14 cellular contexts compared by ENCODE assay signal in genomic region chr12:47834199-47835016, GRCh38. TPM values are rescaled to one million over a fixed set of nuclear protein-coding genes. Genes with fewer than 3 reads are reported as not detected.
DNase-seq lines count a peak whose midpoint lies in the region; ATAC-seq lines count a peak whose summit lies in the region.
"Had no signal": no experiment of that assay in that cellular context is flagged by ENCODE, and none has a peak within 500 bp of the region (broad histone marks: within the 10 kb centered on the region; RNA-seq: fewer than 3 reads in every experiment).

No MANE protein-coding gene starts in this region.

- no peaks in the 10 kb centered on the region for H3K9me3 ChIP-seq in trophoblast cell (ENCODE audit: insufficient read depth, low read depth, low read length)
- H3K9me3 ChIP-seq: pancreas, vagina had no signal

- H2AK5ac ChIP-seq in trophoblast cell (ENCODE audit: low read length): peak overlapping the region; percentile 80

- no peak overlapping the region for H3K4me2 ChIP-seq in trophoblast cell (ENCODE audit: low read length)

- H3K9me3 Mint-ChIP-seq in activated CD4-positive, alpha-beta T cell treated with anti-CD3 and anti-CD28 coated beads, Interleukin-2, amount 10 ng/mL, durations not matched to agents 24 days and 14 days: peaks cover 4% of the 10 kb centered on the region
- no peaks in the 10 kb centered on the region for H3K9me3 Mint-ChIP-seq in activated naive CD8-positive, alpha-beta T cell treated with anti-CD3 and anti-CD28 coated beads, Interleukin-2, amount 50 U/mL, for 24 hours

- no peaks in the 10 kb centered on the region for H3K27me3 ChIP-seq in trophoblast cell (ENCODE audit: insufficient read depth, low read length)
- H3K27me3 ChIP-seq: pancreas, vagina had no signal

- peak overlapping the region; percentile 99 for H3K27ac Mint-ChIP-seq in activated CD4-positive, alpha-beta T cell treated with anti-CD3 and anti-CD28 coated beads, Interleukin-2, amount 10 ng/mL, durations not matched to agents 24 days and 14 days
- H3K27ac Mint-ChIP-seq in activated naive CD8-positive, alpha-beta T cell treated with anti-CD3 and anti-CD28 coated beads, Interleukin-2, amount 50 U/mL, for 24 hours: peak overlapping the region; percentile 97

- peak overlapping the region; percentile 54 for H2BK120ac ChIP-seq in trophoblast cell (ENCODE audit: insufficient read depth, low read length, poor library complexity)

- no peak overlapping the region for H3K27ac ChIP-seq in trophoblast cell (ENCODE audit: low read depth, low read length)
- H3K27ac ChIP-seq: pancreas, vagina had no signal

- no peaks in the 10 kb centered on the region for H3K27me3 Mint-ChIP-seq in activated CD4-positive, alpha-beta T cell treated with anti-CD3 and anti-CD28 coated beads, Interleukin-2, amount 10 ng/mL, durations not matched to agents 24 days and 14 days
- H3K27me3 Mint-ChIP-seq in activated naive CD8-positive, alpha-beta T cell treated with anti-CD3 and anti-CD28 coated beads, Interleukin-2, amount 50 U/mL, for 24 hours: no peaks in the 10 kb centered on the region

- ATAC-seq in activated naive CD8-positive, alpha-beta T cell treated with anti-CD3 and anti-CD28 coated beads, Interleukin-2, amount 50 U/mL, for 24 hours: peak; percentile 41
- ATAC-seq in left lobe of liver: no peak
- ATAC-seq: GM12878, pancreas had no signal

- peaks cover 23% of the 10 kb centered on the region in 2 experiments for H3K4me1 ChIP-seq in trophoblast cell (ENCODE audit: control insufficient read depth in 1 of 2, insufficient read depth in 2 of 2, low read length in 2 of 2)

- H3K4me3 Mint-ChIP-seq in activated CD4-positive, alpha-beta T cell treated with anti-CD3 and anti-CD28 coated beads, Interleukin-2, amount 10 ng/mL, durations not matched to agents 24 days and 14 days: peak overlapping the region; percentile 79
- H3K4me3 Mint-ChIP-seq in activated naive CD8-positive, alpha-beta T cell treated with anti-CD3 and anti-CD28 coated beads, Interleukin-2, amount 50 U/mL, for 24 hours: peak overlapping the region; percentile 76

- H3K23ac ChIP-seq in trophoblast cell (ENCODE audit: low read length): no peak overlapping the region

- peaks cover 3% of the 10 kb centered on the region for H3K79me2 ChIP-seq in trophoblast cell (ENCODE audit: control insufficient read depth, insufficient read depth, low read length, poor library complexity)

- H3K36me3 Mint-ChIP-seq in activated CD4-positive, alpha-beta T cell treated with anti-CD3 and anti-CD28 coated beads, Interleukin-2, amount 10 ng/mL, durations not matched to agents 24 days and 14 days (ENCODE audit: low read depth): peaks cover 6% of the 10 kb centered on the region
- H3K36me3 Mint-ChIP-seq in activated naive CD8-positive, alpha-beta T cell treated with anti-CD3 and anti-CD28 coated beads, Interleukin-2, amount 50 U/mL, for 24 hours (ENCODE audit: low read depth): peaks cover 2% of the 10 kb centered on the region

- WGBS in trophoblast cell (ENCODE audit: extremely low coverage, insufficient coverage, insufficient read length): no CpG with 5 or more reads among the region's 9 CpGs

- DNase-seq in activated CD4-positive, alpha-beta T cell treated with anti-CD3 and anti-CD28 coated beads, Interleukin-2, amount 10 ng/mL, durations not matched to agents 24 days and 14 days: peak; percentile 67
- no peak for DNase-seq in activated CD4-positive, alpha-beta T cell treated with anti-CD3 and anti-CD28 coated beads for 1 hour
- DNase-seq in OCI-M1 (lab: John Stamatoyannopoulos, UW) (peak; percentile 92), trophoblast cell (no peak), left lobe of liver (ENCODE audit: low spot score) (no peak), amygdala (lab: John Stamatoyannopoulos, UW) (no peak), epidermal melanocyte (ENCODE audit: insufficient read length, low spot score) (no peak)
- DNase-seq in activated naive CD8-positive, alpha-beta T cell treated with anti-CD3 and anti-CD28 coated beads, Interleukin-2, amount 50 U/mL, for 24 hours: no peak
- DNase-seq: DMS53, hippocampal formation, NCI-H2171 treated with DMSO at 0.1 percent for 48 hours, pancreas had no signal

- H3K14ac ChIP-seq in trophoblast cell (ENCODE audit: low read length): peak overlapping the region; percentile 34

- H3K9ac ChIP-seq in trophoblast cell (ENCODE audit: low read length): no peak overlapping the region

- no peaks in the 10 kb centered on the region for H3K36me3 ChIP-seq in trophoblast cell (ENCODE audit: control insufficient read depth in 1 of 2, insufficient read depth in 2 of 2, low read length in 2 of 2)
- H3K36me3 ChIP-seq: pancreas, vagina had no signal

- no peak overlapping the region for H4K12ac ChIP-seq in trophoblast cell (ENCODE audit: low read depth, low read length)

- peak overlapping the region; percentile 15 for H2BK5ac ChIP-seq in trophoblast cell (ENCODE audit: low read depth, low read length, poor library complexity)

- H3K79me1 ChIP-seq in trophoblast cell (ENCODE audit: low read length): peaks cover 19% of the 10 kb centered on the region

- H2AFZ ChIP-seq in trophoblast cell (ENCODE audit: insufficient read depth, low read length, poor library complexity): peak overlapping the region; percentile 6

- peak overlapping the region; percentile 33 for H3K18ac ChIP-seq in trophoblast cell (ENCODE audit: low read length)

- H2BK12ac ChIP-seq in trophoblast cell (ENCODE audit: low read length): peak overlapping the region; percentile 66

- H3K4me1 Mint-ChIP-seq in activated CD4-positive, alpha-beta T cell treated with anti-CD3 and anti-CD28 coated beads, Interleukin-2, amount 10 ng/mL, durations not matched to agents 24 days and 14 days: peaks cover 83% of the 10 kb centered on the region
- peaks cover 88% of the 10 kb centered on the region for H3K4me1 Mint-ChIP-seq in activated naive CD8-positive, alpha-beta T cell treated with anti-CD3 and anti-CD28 coated beads, Interleukin-2, amount 50 U/mL, for 24 hours

- no peak overlapping the region for H3K4ac ChIP-seq in trophoblast cell (ENCODE audit: low read depth, low read length)

- no peak overlapping the region for H3K4me3 ChIP-seq in trophoblast cell (ENCODE audit: low read depth, low read length)
- H3K4me3 ChIP-seq: GM12878, pancreas, vagina had no signal

- H4K91ac ChIP-seq in trophoblast cell (ENCODE audit: low read depth, low read length): peak overlapping the region; percentile 88

- intact Hi-C loops in activated CD4-positive, alpha-beta T cell treated with anti-CD3 and anti-CD28 coated beads, Interleukin-2, amount 10 ng/mL, durations not matched to agents 24 days and 14 days (cut with micrococcal nuclease): loop anchor here (5.0 kb wide), 2 partner anchors 127 to 182 kb away; partner anchors contain the start of gene RPAP3

- H4K8ac ChIP-seq in trophoblast cell (ENCODE audit: low read depth, low read length): no peak overlapping the region

RNA-seq across cellular contexts. Expression of gene HDAC7, which starts 14.7 kb away (rescaled TPM):
- total RNA-seq in activated CD4-positive, alpha-beta T cell treated with anti-CD3 and anti-CD28 coated beads, Interleukin-2, amount 10 ng/mL, durations not matched to agents 24 days and 14 days: 405 and 419 TPM in 2 replicates
- polyA plus RNA-seq in trophoblast cell (2013): 47.8 and 51.3 TPM in 2 replicates
- total RNA-seq in left lobe of liver: 8.1 TPM

Comparison
In these comparisons a context has a peak if more than half of its experiments do, and no peak if none do; other contexts are left out.
1. DNase-seq: peak in activated CD4-positive, alpha-beta T cell treated with anti-CD3 and anti-CD28 coated beads, Interleukin-2, amount 10 ng/mL, durations not matched to agents 24 days and 14 days (single experiment) and OCI-M1 (single experiment); none in activated CD4-positive, alpha-beta T cell treated with anti-CD3 and anti-CD28 coated beads for 1 hour (single experiment), activated naive CD8-positive, alpha-beta T cell treated with anti-CD3 and anti-CD28 coated beads, Interleukin-2, amount 50 U/mL, for 24 hours (single experiment), trophoblast cell (0 of 2), left lobe of liver (single experiment), amygdala (0 of 56) and epidermal melanocyte (single experiment).
2. RNA of gene HDAC7, which starts 14.7 kb away (total RNA-seq): 405 to 419 TPM in activated CD4-positive, alpha-beta T cell treated with anti-CD3 and anti-CD28 coated beads, Interleukin-2, amount 10 ng/mL, durations not matched to agents 24 days and 14 days; 8.1 TPM in left lobe of liver (single experiment); every median in the first group is over 10 times any median in the second.